ENCODE assay signal across 12 cellular contexts in genomic region chr3:80733522-80734176, GRCh38.
DNase-seq lines count a peak whose midpoint lies in the region; ATAC-seq, FAIRE-seq and TF ChIP-seq lines count a peak whose summit lies in the region.
"Had no signal": no experiment of that assay in that cellular context is flagged by ENCODE, and none has a peak within 500 bp of the region (broad histone marks: within the 10 kb centered on the region; RNA-seq: fewer than 3 reads in every experiment).

No MANE protein-coding gene starts in this region.

- no peak overlapping the region for H2AK5ac ChIP-seq in trophoblast cell (ENCODE audit: low read length)

- H3K9me3 ChIP-seq in SJCRH30 (replicated peaks) (no peaks in the 10 kb centered on the region), fibroblast of lung (ENCODE audit: control insufficient read depth, insufficient read depth, low read depth, low read length) (no peaks in the 10 kb centered on the region), trophoblast cell (ENCODE audit: insufficient read depth, low read depth, low read length) (no peaks in the 10 kb centered on the region)
- H3K9me3 ChIP-seq: right atrium auricular region had no signal

- no peaks in the 10 kb centered on the region for H3K4me1 ChIP-seq in SJCRH30
- no peaks in the 10 kb centered on the region for H3K4me1 ChIP-seq in fibroblast of lung (ENCODE audit: control insufficient read depth, extremely low read depth, insufficient read depth, low read length)
- H3K4me1 ChIP-seq in trophoblast cell (ENCODE audit: control insufficient read depth in 1 of 2, insufficient read depth in 2 of 2, low read length in 2 of 2) = peaks cover 0 to 8% of the 10 kb centered on the region in 2 experiments
- H3K4me1 ChIP-seq: right atrium auricular region had no signal

- no peaks in the 10 kb centered on the region for H3K36me3 ChIP-seq in SJCRH30
- H3K36me3 ChIP-seq in fibroblast of lung (ENCODE audit: control insufficient read depth, insufficient read depth, low read length) = no peaks in the 10 kb centered on the region
- no peaks in the 10 kb centered on the region for H3K36me3 ChIP-seq in trophoblast cell (ENCODE audit: control insufficient read depth in 1 of 2, insufficient read depth in 2 of 2, low read length in 2 of 2)
- H3K36me3 ChIP-seq: right atrium auricular region had no signal

- CTCF ChIA-PET in HEK293T (lab: Yijun Ruan, JAX) = no interaction called here

- POLR2A ChIA-PET in HEK293T (lab: Yijun Ruan, JAX) = no interaction called here

- peak overlapping the region; percentile 53 for H2BK5ac ChIP-seq in trophoblast cell (ENCODE audit: low read depth, low read length, poor library complexity)

- H3K4me3 ChIP-seq in SJCRH30 (no peak overlapping the region), fibroblast of lung (replicated peaks in 1 of 4; ENCODE audit: control extremely low read depth in 1 of 4, insufficient read depth in 1 of 4, low read depth in 3 of 4, low read length in 4 of 4) (no peak overlapping the region), trophoblast cell (ENCODE audit: low read depth, low read length) (no peak overlapping the region)
- H3K4me3 ChIP-seq: right atrium auricular region had no signal

- no peak for ATAC-seq in HG02588 (IDR thresholded peaks at IDR 0.05; ENCODE audit: unreplicated experiment)
- ATAC-seq: activated naive CD4-positive, alpha-beta T cell treated with anti-CD3 and anti-CD28 coated beads, Interleukin-2, amount 50 U/mL, for 72 hours had no signal

- no peak overlapping the region for H3K9ac ChIP-seq in fibroblast of lung (ENCODE audit: insufficient read depth, low read length)
- no peak overlapping the region for H3K9ac ChIP-seq in trophoblast cell (ENCODE audit: low read length)

- H3K27ac ChIP-seq in SJCRH30 (no peak overlapping the region), fibroblast of lung (ENCODE audit: insufficient read depth, low read length) (no peak overlapping the region), trophoblast cell (ENCODE audit: low read depth, low read length) (peak overlapping the region; percentile 85)
- H3K27ac ChIP-seq: HL-60, right atrium auricular region had no signal

- no peak for FAIRE-seq in urothelium cell line (lab: Jason Lieb, UNC)

- H3K23ac ChIP-seq in trophoblast cell (ENCODE audit: low read length) = no peak overlapping the region

- no peaks in the 10 kb centered on the region for H4K20me1 ChIP-seq in fibroblast of lung (ENCODE audit: control insufficient read depth, extremely low read depth, insufficient read depth, low read length)

- no peak overlapping the region for H3K4ac ChIP-seq in trophoblast cell (ENCODE audit: low read depth, low read length)

- no peak overlapping the region for H4K91ac ChIP-seq in trophoblast cell (ENCODE audit: low read depth, low read length)

- H2BK120ac ChIP-seq in trophoblast cell (ENCODE audit: insufficient read depth, low read length, poor library complexity) = no peak overlapping the region

- DNase-seq in HEK293T (ENCODE audit: extremely low spot score) (peak; percentile 7), SJCRH30 (peak; percentile 8 to 13), fibroblast of lung (ENCODE audit: low read depth in 2 of 2) (peak; percentile 65 to 85), trophoblast cell (peak; percentile 88 to 97), NCI-H1048 (lab: John Stamatoyannopoulos, UW) (no peak), urothelium cell line (ENCODE audit: low spot score) (no peak)
- DNase-seq in activated CD8-positive, alpha-beta memory T cell treated with anti-CD3 and anti-CD28 coated beads, Interleukin-2, amount 50 U/mL, for 4 hours = no peak
- DNase-seq: NCI-H524 treated with DMSO at 0.1 percent for 48 hours had no signal

- H3K4me2 ChIP-seq in fibroblast of lung (ENCODE audit: extremely low read depth, insufficient read depth, low read length) (no peak overlapping the region), trophoblast cell (ENCODE audit: low read length) (peak overlapping the region; percentile 6)

- H4K8ac ChIP-seq in trophoblast cell (ENCODE audit: low read depth, low read length) = no peak overlapping the region

- no peak for TF ChIP-seq CTCF in fibroblast of lung (conservative IDR thresholded peaks at IDR 0.05 in 1 of 2, IDR thresholded peaks at IDR 0.05 in 1 of 2; ENCODE audit: low read depth in 1 of 2, low read length in 2 of 2)

- no peak overlapping the region for H3K18ac ChIP-seq in trophoblast cell (ENCODE audit: low read length)

- H2AFZ ChIP-seq in fibroblast of lung (ENCODE audit: low read length) = no peak overlapping the region
- no peak overlapping the region for H2AFZ ChIP-seq in trophoblast cell (ENCODE audit: insufficient read depth, low read length, poor library complexity)

- no CpG with 5 or more reads among the region's 5 CpGs for WGBS in trophoblast cell (ENCODE audit: extremely low coverage, insufficient coverage, insufficient read length)

- no peak overlapping the region for H4K12ac ChIP-seq in trophoblast cell (ENCODE audit: low read depth, low read length)

- H2BK12ac ChIP-seq in trophoblast cell (ENCODE audit: low read length) = no peak overlapping the region

- no peaks in the 10 kb centered on the region for H3K27me3 ChIP-seq in SJCRH30
- no peaks in the 10 kb centered on the region for H3K27me3 ChIP-seq in fibroblast of lung (ENCODE audit: control insufficient read depth, insufficient read depth, low read length)
- H3K27me3 ChIP-seq in trophoblast cell (ENCODE audit: insufficient read depth, low read length) = no peaks in the 10 kb centered on the region
- H3K27me3 ChIP-seq: right atrium auricular region had no signal

- H3K79me2 ChIP-seq in fibroblast of lung (ENCODE audit: control insufficient read depth, insufficient read depth, low read length) (no peaks in the 10 kb centered on the region), trophoblast cell (ENCODE audit: control insufficient read depth, insufficient read depth, low read length, poor library complexity) (no peaks in the 10 kb centered on the region)

- H3K14ac ChIP-seq in trophoblast cell (ENCODE audit: low read length) = no peak overlapping the region

- H3K79me1 ChIP-seq in trophoblast cell (ENCODE audit: low read length) = no peaks in the 10 kb centered on the region

TF ChIP-seq in HEK293T, 16 proteins besides CTCF, POLR2A, EP300 and RAD21:
- TF ChIP-seq ELF4 (IDR thresholded peaks at IDR 0.05) (no peak), TARDBP (IDR thresholded peaks at IDR 0.05) (no peak)
- TF ChIP-seq, protein P1, sequence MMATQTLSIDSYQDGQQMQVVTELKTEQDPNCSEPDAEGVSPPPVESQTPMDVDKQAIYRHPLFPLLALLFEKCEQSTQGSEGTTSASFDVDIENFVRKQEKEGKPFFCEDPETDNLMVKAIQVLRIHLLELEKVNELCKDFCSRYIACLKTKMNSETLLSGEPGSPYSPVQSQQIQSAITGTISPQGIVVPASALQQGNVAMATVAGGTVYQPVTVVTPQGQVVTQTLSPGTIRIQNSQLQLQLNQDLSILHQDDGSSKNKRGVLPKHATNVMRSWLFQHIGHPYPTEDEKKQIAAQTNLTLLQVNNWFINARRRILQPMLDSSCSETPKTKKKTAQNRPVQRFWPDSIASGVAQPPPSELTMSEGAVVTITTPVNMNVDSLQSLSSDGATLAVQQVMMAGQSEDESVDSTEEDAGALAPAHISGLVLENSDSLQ (IDR thresholded peaks at IDR 0.05) = peak; percentile 89

Comparison
In these comparisons a context has a peak if more than half of its experiments do, and no peak if none do; other contexts are left out.
1. DNase-seq: peak in HEK293T (single experiment), SJCRH30 (2 of 2), fibroblast of lung (2 of 2) and trophoblast cell (2 of 2); none in NCI-H1048 (single experiment), urothelium cell line (single experiment) and activated CD8-positive, alpha-beta memory T cell treated with anti-CD3 and anti-CD28 coated beads, Interleukin-2, amount 50 U/mL, for 4 hours (single experiment).